In genomic region chr16:10923146-10923649, GRCh38 we compare ENCODE assay signal across 1 cellular context.
TF ChIP-seq lines count a peak whose summit lies in the region.

No MANE protein-coding gene starts in this region.

TF ChIP-seq in HepG2, 621 proteins besides CTCF, POLR2A, EP300 and RAD21 (continued from another document and continues in another):
- TF ChIP-seq, protein P1, sequence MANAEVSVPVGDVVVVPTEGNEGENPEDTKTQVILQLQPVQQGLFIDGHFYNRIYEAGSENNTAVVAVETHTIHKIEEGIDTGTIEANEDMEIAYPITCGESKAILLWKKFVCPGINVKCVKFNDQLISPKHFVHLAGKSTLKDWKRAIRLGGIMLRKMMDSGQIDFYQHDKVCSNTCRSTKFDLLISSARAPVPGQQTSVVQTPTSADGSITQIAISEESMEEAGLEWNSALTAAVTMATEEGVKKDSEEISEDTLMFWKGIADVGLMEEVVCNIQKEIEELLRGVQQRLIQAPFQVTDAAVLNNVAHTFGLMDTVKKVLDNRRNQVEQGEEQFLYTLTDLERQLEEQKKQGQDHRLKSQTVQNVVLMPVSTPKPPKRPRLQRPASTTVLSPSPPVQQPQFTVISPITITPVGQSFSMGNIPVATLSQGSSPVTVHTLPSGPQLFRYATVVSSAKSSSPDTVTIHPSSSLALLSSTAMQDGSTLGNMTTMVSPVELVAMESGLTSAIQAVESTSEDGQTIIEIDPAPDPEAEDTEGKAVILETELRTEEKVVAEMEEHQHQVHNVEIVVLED (CRISPR knock-in tag; IDR thresholded peaks at IDR 0.05; ENCODE audit: borderline replicate concordance), result no peak
- TF ChIP-seq, protein P2, sequence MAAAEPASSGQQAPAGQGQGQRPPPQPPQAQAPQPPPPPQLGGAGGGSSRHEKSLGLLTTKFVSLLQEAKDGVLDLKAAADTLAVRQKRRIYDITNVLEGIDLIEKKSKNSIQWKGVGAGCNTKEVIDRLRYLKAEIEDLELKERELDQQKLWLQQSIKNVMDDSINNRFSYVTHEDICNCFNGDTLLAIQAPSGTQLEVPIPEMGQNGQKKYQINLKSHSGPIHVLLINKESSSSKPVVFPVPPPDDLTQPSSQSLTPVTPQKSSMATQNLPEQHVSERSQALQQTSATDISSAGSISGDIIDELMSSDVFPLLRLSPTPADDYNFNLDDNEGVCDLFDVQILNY (CRISPR knock-in tag; conservative IDR thresholded peaks at IDR 0.05), result no peak
- TF ChIP-seq NFKB2 (CRISPR knock-in tag; IDR thresholded peaks at IDR 0.05; ENCODE audit: borderline replicate concordance) (no peak; the same call in 1 of the 2 replicates), MIER2 (CRISPR knock-in tag; IDR thresholded peaks at IDR 0.05) (no peak), EZH2 (conservative IDR thresholded peaks at IDR 0.05; ENCODE audit: low read depth, low read length) (no peak), CSRNP1 (CRISPR knock-in tag; IDR thresholded peaks at IDR 0.05) (peak; percentile 61; the same call in 1 of the 2 replicates), ZNF275 (CRISPR knock-in tag; IDR thresholded peaks at IDR 0.05; ENCODE audit: borderline replicate concordance) (no peak), NR2C2 (CRISPR knock-in tag; IDR thresholded peaks at IDR 0.05; ENCODE audit: borderline replicate concordance) (no peak), ZNF558 (CRISPR knock-in tag; IDR thresholded peaks at IDR 0.05; ENCODE audit: borderline replicate concordance) (no peak), SIN3B (IDR thresholded peaks at IDR 0.05; ENCODE audit: low read length) (no peak), ZNF431 (CRISPR knock-in tag; IDR thresholded peaks at IDR 0.05; ENCODE audit: borderline replicate concordance, low read depth) (no peak), THAP11 (CRISPR knock-in tag; IDR thresholded peaks at IDR 0.05) (no peak), ZBTB7B (CRISPR knock-in tag; IDR thresholded peaks at IDR 0.05) (peak; percentile 77; the same call in 1 of the 2 replicates), XRCC5 (optimal IDR thresholded peaks at IDR 0.05; ENCODE audit: low read length) (no peak), MYC (CRISPR knock-in tag; IDR thresholded peaks at IDR 0.05; ENCODE audit: borderline replicate concordance) (no peak), FOXA3 (CRISPR knock-in tag; IDR thresholded peaks at IDR 0.05) (no peak), GLI4 (CRISPR knock-in tag; IDR thresholded peaks at IDR 0.05; ENCODE audit: borderline replicate concordance) (no peak), ZNF281 (CRISPR knock-in tag; IDR thresholded peaks at IDR 0.05; ENCODE audit: borderline replicate concordance) (0 out of 2 replicates have a peak, but pooled peaks have one; percentile 16), ZSCAN31 (CRISPR knock-in tag; IDR thresholded peaks at IDR 0.05; ENCODE audit: low read depth) (0 out of 2 replicates have a peak, but pooled peaks have one; percentile 4), ZNF10 (CRISPR knock-in tag; IDR thresholded peaks at IDR 0.05; ENCODE audit: borderline replicate concordance, low read depth) (peak; percentile 60; the same call in 1 of the 2 replicates), ADNP (CRISPR knock-in tag; IDR thresholded peaks at IDR 0.05) (no peak), ZNF337 (CRISPR knock-in tag; IDR thresholded peaks at IDR 0.05; ENCODE audit: borderline replicate concordance, low read depth) (0 out of 2 replicates have a peak, but pooled peaks have one; percentile 18), MEF2D (CRISPR knock-in tag; IDR thresholded peaks at IDR 0.05) (no peak), ZNF792 (CRISPR knock-in tag; IDR thresholded peaks at IDR 0.05) (no peak), DDIT3 (CRISPR knock-in tag; IDR thresholded peaks at IDR 0.05) (no peak), E2F1 (CRISPR knock-in tag; IDR thresholded peaks at IDR 0.05) (no peak)
- TF ChIP-seq, protein P3, sequence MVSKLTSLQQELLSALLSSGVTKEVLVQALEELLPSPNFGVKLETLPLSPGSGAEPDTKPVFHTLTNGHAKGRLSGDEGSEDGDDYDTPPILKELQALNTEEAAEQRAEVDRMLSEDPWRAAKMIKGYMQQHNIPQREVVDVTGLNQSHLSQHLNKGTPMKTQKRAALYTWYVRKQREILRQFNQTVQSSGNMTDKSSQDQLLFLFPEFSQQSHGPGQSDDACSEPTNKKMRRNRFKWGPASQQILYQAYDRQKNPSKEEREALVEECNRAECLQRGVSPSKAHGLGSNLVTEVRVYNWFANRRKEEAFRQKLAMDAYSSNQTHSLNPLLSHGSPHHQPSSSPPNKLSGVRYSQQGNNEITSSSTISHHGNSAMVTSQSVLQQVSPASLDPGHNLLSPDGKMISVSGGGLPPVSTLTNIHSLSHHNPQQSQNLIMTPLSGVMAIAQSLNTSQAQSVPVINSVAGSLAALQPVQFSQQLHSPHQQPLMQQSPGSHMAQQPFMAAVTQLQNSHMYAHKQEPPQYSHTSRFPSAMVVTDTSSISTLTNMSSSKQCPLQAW (CRISPR knock-in tag; IDR thresholded peaks at IDR 0.05), result no peak
- TF ChIP-seq, protein P4, sequence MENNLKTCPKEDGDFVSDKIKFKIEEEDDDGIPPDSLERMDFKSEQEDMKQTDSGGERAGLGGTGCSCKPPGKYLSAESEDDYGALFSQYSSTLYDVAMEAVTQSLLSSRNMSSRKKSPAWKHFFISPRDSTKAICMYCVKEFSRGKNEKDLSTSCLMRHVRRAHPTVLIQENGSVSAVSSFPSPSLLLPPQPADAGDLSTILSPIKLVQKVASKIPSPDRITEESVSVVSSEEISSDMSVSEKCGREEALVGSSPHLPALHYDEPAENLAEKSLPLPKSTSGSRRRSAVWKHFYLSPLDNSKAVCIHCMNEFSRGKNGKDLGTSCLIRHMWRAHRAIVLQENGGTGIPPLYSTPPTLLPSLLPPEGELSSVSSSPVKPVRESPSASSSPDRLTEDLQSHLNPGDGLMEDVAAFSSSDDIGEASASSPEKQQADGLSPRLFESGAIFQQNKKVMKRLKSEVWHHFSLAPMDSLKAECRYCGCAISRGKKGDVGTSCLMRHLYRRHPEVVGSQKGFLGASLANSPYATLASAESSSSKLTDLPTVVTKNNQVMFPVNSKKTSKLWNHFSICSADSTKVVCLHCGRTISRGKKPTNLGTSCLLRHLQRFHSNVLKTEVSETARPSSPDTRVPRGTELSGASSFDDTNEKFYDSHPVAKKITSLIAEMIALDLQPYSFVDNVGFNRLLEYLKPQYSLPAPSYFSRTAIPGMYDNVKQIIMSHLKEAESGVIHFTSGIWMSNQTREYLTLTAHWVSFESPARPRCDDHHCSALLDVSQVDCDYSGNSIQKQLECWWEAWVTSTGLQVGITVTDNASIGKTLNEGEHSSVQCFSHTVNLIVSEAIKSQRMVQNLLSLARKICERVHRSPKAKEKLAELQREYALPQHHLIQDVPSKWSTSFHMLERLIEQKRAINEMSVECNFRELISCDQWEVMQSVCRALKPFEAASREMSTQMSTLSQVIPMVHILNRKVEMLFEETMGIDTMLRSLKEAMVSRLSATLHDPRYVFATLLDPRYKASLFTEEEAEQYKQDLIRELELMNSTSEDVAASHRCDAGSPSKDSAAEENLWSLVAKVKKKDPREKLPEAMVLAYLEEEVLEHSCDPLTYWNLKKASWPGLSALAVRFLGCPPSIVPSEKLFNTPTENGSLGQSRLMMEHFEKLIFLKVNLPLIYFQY (CRISPR knock-in tag; IDR thresholded peaks at IDR 0.05; ENCODE audit: borderline replicate concordance), result no peak
- TF ChIP-seq, protein P5, sequence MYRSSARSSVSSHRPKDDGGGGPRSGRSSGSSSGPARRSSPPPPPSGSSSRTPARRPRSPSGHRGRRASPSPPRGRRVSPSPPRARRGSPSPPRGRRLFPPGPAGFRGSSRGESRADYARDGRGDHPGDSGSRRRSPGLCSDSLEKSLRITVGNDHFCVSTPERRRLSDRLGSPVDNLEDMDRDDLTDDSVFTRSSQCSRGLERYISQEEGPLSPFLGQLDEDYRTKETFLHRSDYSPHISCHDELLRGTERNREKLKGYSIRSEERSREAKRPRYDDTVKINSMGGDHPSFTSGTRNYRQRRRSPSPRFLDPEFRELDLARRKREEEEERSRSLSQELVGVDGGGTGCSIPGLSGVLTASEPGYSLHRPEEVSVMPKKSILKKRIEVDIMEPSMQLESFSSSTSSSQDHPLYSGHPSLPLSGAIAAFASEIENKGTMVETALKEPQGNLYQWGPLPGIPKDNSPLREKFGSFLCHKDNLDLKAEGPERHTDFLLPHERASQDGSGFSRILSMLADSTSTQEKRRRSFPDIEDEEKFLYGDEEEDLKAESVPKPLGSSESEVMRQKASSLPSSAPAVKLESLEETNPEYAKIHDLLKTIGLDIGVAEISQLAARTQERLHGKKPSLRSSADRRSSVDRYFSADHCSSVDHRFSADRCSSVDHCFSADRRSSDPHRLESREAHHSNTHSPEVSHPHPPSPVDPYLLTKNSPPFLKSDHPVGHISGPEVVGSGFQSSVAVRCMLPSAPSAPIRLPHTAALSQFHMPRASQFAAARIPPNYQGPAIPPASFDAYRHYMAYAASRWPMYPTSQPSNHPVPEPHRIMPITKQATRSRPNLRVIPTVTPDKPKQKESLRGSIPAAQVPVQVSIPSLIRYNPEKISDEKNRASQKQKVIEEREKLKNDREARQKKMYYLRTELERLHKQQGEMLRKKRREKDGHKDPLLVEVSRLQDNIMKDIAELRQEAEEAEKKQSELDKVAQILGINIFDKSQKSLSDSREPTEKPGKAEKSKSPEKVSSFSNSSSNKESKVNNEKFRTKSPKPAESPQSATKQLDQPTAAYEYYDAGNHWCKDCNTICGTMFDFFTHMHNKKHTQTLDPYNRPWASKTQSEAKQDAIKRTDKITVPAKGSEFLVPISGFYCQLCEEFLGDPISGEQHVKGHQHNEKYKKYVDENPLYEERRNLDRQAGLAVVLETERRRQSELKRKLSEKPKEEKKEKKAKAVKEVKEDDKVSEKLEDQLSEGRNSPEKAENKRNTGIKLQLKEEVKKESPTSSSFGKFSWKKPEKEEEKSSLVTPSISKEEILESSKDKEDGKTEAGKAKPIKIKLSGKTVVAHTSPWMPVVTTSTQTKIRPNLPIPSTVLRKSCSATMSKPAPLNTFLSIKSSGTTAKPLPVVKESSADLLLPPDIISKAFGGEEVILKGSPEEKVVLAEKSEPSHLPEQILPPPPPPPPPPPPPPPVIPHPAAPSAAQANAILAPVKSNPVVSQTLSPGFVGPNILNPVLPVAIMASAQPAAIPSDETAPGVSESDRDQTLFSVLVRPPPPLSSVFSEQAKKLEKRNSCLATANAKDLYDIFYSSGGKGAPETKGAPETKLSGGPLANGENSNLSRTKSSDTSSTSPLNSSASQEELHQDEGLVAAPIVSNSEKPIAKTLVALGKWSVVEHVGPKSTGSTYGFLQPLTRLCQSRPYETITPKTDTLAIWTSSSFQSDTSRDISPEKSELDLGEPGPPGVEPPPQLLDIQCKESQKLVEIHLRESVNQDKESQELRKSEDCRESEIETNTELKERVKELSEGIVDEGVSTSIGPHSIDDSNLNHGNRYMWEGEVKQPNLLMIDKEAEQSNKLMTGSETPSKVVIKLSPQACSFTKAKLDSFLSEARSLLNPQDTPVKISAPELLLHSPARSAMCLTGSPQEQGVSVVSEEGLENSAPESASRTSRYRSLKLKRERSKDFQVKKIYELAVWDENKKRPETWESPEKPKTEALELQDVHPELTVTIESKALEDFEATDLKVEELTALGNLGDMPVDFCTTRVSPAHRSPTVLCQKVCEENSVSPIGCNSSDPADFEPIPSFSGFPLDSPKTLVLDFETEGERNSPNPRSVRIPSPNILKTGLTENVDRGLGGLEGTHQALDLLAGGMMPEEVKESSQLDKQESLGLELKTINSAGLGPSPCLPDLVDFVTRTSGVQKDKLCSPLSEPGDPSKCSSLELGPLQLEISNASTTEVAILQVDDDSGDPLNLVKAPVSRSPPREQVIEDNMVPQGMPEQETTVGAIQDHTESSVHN (CRISPR knock-in tag; IDR thresholded peaks at IDR 0.05), result no peak
